In genomic region chr13:39858794-39859193, GRCh38 we compare ENCODE assay signal across 7 cellular contexts.
"Had no signal": no experiment of that assay in that cellular context is flagged by ENCODE, and none has a peak within 500 bp of the region (broad histone marks: within the 10 kb centered on the region; RNA-seq: fewer than 3 reads in every experiment).

No MANE protein-coding gene starts in this region.

- DNase-seq: IMR-90, KBM-7, KG1 had no signal

- H3K4me1 Mint-ChIP-seq: IgD-negative memory B cell had no signal

- H3K36me3 Mint-ChIP-seq: IgD-negative memory B cell had no signal

- H3K27ac Mint-ChIP-seq: IgD-negative memory B cell had no signal

- H3K27ac ChIP-seq: HL-60 had no signal

- H3K4me3 ChIP-seq: K562 had no signal

- ATAC-seq: HepG2, K562 had no signal

- H3K4me3 Mint-ChIP-seq: IgD-negative memory B cell had no signal
